3 cellular contexts compared by ENCODE assay signal in the genomic region with DNA sequence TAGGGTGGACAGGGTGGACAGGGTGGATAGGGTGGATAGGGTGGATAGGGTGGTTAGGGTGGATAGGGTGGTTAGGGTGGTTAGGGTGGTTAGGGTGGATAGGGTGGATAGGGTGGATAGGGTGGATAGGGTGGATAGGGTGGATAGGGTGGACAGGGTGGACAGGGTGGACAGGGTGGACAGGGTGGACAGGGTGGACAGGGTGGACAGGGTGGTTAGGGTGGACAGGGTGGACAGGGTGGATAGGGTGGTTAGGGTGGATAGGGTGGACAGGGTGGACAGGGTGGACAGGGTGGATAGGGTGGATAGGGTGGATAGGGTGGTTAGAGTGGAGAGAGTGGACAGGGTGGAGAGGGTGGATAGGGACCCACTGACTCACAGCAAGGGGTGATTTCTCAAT. TPM values are rescaled to one million over a fixed set of nuclear protein-coding genes. Genes with fewer than 3 reads are reported as not detected.
"Had no signal": no experiment of that assay in that cellular context is flagged by ENCODE, and none has a peak within 500 bp of the region (broad histone marks: within the 10 kb centered on the region; RNA-seq: fewer than 3 reads in every experiment).

No MANE protein-coding gene starts in this region.

RNA-seq across cellular contexts. Expression of a gene that starts 59.0 kb away (rescaled TPM):
- total RNA-seq: activated CD8-positive, alpha-beta T cell treated with anti-CD3 and anti-CD28 coated beads, Interleukin-2, amount 10 ng/mL, durations not matched to agents 7 days and 5 days; OCI-LY7; T-helper 17 cell had no signal
